In the genomic region with DNA sequence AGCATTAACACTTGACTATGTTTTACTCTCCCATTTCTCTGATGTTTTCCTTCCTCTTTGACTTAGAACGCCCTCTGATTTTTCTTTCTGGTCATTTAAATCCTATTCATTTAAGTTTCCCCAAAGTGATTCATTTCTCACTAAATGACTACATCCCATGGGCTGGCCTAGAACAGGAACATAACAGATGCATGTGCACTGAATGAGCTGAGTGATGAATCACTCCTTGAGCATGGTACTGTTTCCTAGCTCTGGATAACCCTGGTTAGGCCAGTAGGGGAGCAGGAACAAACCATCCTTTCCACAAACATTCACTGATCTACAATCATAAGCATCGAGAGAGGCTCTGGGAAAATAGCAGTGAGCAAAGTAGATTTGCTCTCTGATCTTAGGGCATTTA, we compare ENCODE assay signal across 15 cellular contexts.
DNase-seq lines count a peak whose midpoint lies in the region; ATAC-seq and TF ChIP-seq lines count a peak whose summit lies in the region.
"Had no signal": no experiment of that assay in that cellular context is flagged by ENCODE, and none has a peak within 500 bp of the region (broad histone marks: within the 10 kb centered on the region; RNA-seq: fewer than 3 reads in every experiment).

No MANE protein-coding gene starts in this region.

- POLR2A ChIA-PET in naive thymus-derived CD4-positive, alpha-beta T cell (lab: Charles Lee), result no interaction called here

- no peak overlapping the region for H3K27ac Mint-ChIP-seq in HFFc6
- no peak overlapping the region for H3K27ac Mint-ChIP-seq in naive thymus-derived CD4-positive, alpha-beta T cell

- no peak overlapping the region for H3K4me3 ChIP-seq in hepatocyte
- H3K4me3 ChIP-seq in naive thymus-derived CD4-positive, alpha-beta T cell (ENCODE audit: low read length), result no peak overlapping the region
- H3K4me3 ChIP-seq: right atrium auricular region, transverse colon had no signal

- no peak overlapping the region for H3K27ac ChIP-seq in hepatocyte
- H3K27ac ChIP-seq in naive thymus-derived CD4-positive, alpha-beta T cell (ENCODE audit: low read depth, low read length), result no peak overlapping the region
- H3K27ac ChIP-seq: right atrium auricular region, transverse colon had no signal

- TF ChIP-seq CTCF in HFFc6 (IDR thresholded peaks at IDR 0.05), result no peak
- TF ChIP-seq CTCF in hepatocyte (IDR thresholded peaks at IDR 0.05; ENCODE audit: poor library complexity), result no peak

- peaks cover 34% of the 10 kb centered on the region for H3K9me3 Mint-ChIP-seq in HFFc6
- peaks cover 0 to 14% (median 0%) of the 10 kb centered on the region in 11 donors for H3K9me3 Mint-ChIP-seq in naive thymus-derived CD4-positive, alpha-beta T cell

- DNase-seq in ACHN, result peak; percentile 1
- peak; percentile 31 for DNase-seq in HFFc6
- DNase-seq in astrocyte of the hippocampus (ENCODE audit: low read depth, low spot score), result peak; percentile 83
- peak; percentile 10 for DNase-seq in hepatocyte (ENCODE audit: low spot score)
- DNase-seq in naive thymus-derived CD4-positive, alpha-beta T cell, result no peak
- no peak for DNase-seq in germinal center (ENCODE audit: low spot score)
- DNase-seq: BE2C, midbrain, NCI-H1436, NCI-H69, SIG-M5, transverse colon had no signal

- H2AFZ ChIP-seq in hepatocyte, result no peak overlapping the region

- H3K4me3 Mint-ChIP-seq in HFFc6, result no peak overlapping the region
- no peak overlapping the region for H3K4me3 Mint-ChIP-seq in naive thymus-derived CD4-positive, alpha-beta T cell

- no peaks in the 10 kb centered on the region; the same call in 1 of the 2 replicates for H3K4me1 Mint-ChIP-seq in HFFc6 (ENCODE audit: low read depth)
- H3K4me1 Mint-ChIP-seq in naive thymus-derived CD4-positive, alpha-beta T cell, result no peaks in the 10 kb centered on the region

- H4K20me1 ChIP-seq in hepatocyte (ENCODE audit: insufficient read depth, poor library complexity, severe bottlenecking), result no peaks in the 10 kb centered on the region

- intact Hi-C loops in naive thymus-derived CD4-positive, alpha-beta T cell (cut with micrococcal nuclease), result no loop called here

- no peaks in the 10 kb centered on the region for H3K27me3 Mint-ChIP-seq in HFFc6 (ENCODE audit: insufficient read depth)
- H3K27me3 Mint-ChIP-seq in naive thymus-derived CD4-positive, alpha-beta T cell, result peaks cover 0 to 6% (median 0%) of the 10 kb centered on the region in 5 donors

- ATAC-seq in naive thymus-derived CD4-positive, alpha-beta T cell, result no peak
- ATAC-seq in HG02623 (IDR thresholded peaks at IDR 0.05; ENCODE audit: unreplicated experiment), result no peak
- no peak for ATAC-seq in HG03342 (IDR thresholded peaks at IDR 0.05; ENCODE audit: unreplicated experiment)

- no peaks in the 10 kb centered on the region for H3K9me3 ChIP-seq in hepatocyte (ENCODE audit: low read depth)
- H3K9me3 ChIP-seq in naive thymus-derived CD4-positive, alpha-beta T cell (ENCODE audit: control insufficient read depth in 2 of 3, low read length in 3 of 3), result no peaks in the 10 kb centered on the region
- H3K9me3 ChIP-seq: BE2C, right atrium auricular region, transverse colon had no signal

- H3K4me1 ChIP-seq in hepatocyte (ENCODE audit: insufficient read depth), result no peaks in the 10 kb centered on the region
- H3K4me1 ChIP-seq in naive thymus-derived CD4-positive, alpha-beta T cell (ENCODE audit: control insufficient read depth in 2 of 2, insufficient read depth in 2 of 2, low read length in 2 of 2), result no peaks in the 10 kb centered on the region
- H3K4me1 ChIP-seq: BE2C, right atrium auricular region, transverse colon had no signal

- no peaks in the 10 kb centered on the region for H3K36me3 Mint-ChIP-seq in HFFc6 (ENCODE audit: low read depth)
- H3K36me3 Mint-ChIP-seq in naive thymus-derived CD4-positive, alpha-beta T cell, result no peaks in the 10 kb centered on the region

- H3K36me3 ChIP-seq in hepatocyte (replicated peaks; ENCODE audit: insufficient read depth, low read depth), result no peaks in the 10 kb centered on the region
- no peaks in the 10 kb centered on the region for H3K36me3 ChIP-seq in naive thymus-derived CD4-positive, alpha-beta T cell (ENCODE audit: control insufficient read depth in 2 of 3, insufficient read depth in 3 of 3, low read length in 3 of 3)
- H3K36me3 ChIP-seq: BE2C, right atrium auricular region, transverse colon had no signal

- CTCF ChIA-PET in naive thymus-derived CD4-positive, alpha-beta T cell (lab: Charles Lee), result no interaction called here

- in situ Hi-C loops in ACHN (cut with HindIII; ENCODE audit: low pct_ligation_motif_present, low pct_unique_long_range_greater_than_20kb, low sequenced_read_pairs), result no loop called here

- H3K4me2 ChIP-seq in hepatocyte, result no peak overlapping the region

- WGBS in hepatocyte (ENCODE audit: low lambda C conversion rate, missing lambda C conversion rate), result 72% methylated on average over 2 of the region's 2 CpGs

- H3K79me2 ChIP-seq in hepatocyte, result no peaks in the 10 kb centered on the region

- H3K27me3 ChIP-seq in hepatocyte, result no peaks in the 10 kb centered on the region
- no peaks in the 10 kb centered on the region for H3K27me3 ChIP-seq in naive thymus-derived CD4-positive, alpha-beta T cell (ENCODE audit: control insufficient read depth in 2 of 2, insufficient read depth in 2 of 2, low read length in 2 of 2)
- H3K27me3 ChIP-seq: right atrium auricular region, transverse colon had no signal

- H3K9me2 ChIP-seq in hepatocyte (replicated peaks; ENCODE audit: insufficient read depth), result no peaks in the 10 kb centered on the region

Comparison
In these comparisons a context has a peak if more than half of its experiments do, and no peak if none do; other contexts are left out.
1. DNase-seq: peak in ACHN (single experiment), HFFc6 (single experiment), astrocyte of the hippocampus (single experiment) and hepatocyte (single experiment); none in naive thymus-derived CD4-positive, alpha-beta T cell (0 of 9) and germinal center (single experiment).